9 cellular contexts compared by ENCODE assay signal in the genomic region with DNA sequence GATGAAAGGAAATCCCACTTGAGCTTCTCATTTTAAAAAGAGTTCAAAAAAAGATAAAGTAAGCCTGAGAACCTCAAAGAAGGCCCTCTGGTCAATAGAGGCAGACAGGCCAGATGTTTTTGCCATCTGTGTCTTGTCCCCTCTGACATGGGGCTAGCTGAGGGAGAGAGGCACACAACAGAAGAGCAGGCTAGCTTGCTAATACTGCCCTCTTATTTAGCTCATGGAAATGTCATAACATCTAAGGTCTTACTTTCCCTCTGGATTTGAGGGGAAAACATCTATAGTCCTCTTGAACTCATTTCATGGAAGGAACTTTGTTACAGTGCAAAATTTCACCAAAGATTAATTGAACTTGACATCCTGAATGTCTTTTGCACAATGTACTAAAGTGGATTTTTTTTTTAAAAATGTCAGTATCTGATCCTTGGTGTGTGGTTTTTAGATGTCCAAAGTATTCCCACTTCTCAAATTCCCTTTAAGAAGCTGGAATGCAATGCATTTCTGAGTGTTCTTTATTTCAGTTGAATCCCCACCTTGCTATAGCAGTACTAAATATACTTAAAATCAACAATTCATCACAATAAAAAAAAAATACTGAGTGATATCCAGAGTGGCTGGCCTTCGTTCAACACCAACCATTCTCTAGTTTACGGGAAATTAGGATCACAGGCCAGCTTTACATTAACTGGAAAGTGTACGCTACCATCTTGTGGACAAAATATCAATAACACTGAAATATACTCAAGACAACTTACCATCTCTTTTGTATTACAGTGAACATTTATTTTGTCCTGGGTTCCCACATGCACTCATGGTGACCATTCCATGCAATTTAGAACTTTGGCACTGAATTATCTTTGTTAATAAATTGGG.
DNase-seq lines count a peak whose midpoint lies in the region; ATAC-seq, FAIRE-seq and TF ChIP-seq lines count a peak whose summit lies in the region.
"Had no signal": no experiment of that assay in that cellular context is flagged by ENCODE, and none has a peak within 500 bp of the region (broad histone marks: within the 10 kb centered on the region; RNA-seq: fewer than 3 reads in every experiment).

No MANE protein-coding gene starts in this region.

- H3K9ac ChIP-seq in liver (ENCODE audit: low read depth in 1 of 2, low read length in 2 of 2), result no peak overlapping the region

- ATAC-seq in HG03159 (IDR thresholded peaks at IDR 0.05; ENCODE audit: unreplicated experiment), result no peak
- ATAC-seq in activated naive CD8-positive, alpha-beta T cell treated with anti-CD3 and anti-CD28 coated beads, Interleukin-2, amount 50 U/mL, for 24 hours, result no peak

- no peaks in the 10 kb centered on the region for H3K36me3 Mint-ChIP-seq in activated naive CD8-positive, alpha-beta T cell treated with anti-CD3 and anti-CD28 coated beads, Interleukin-2, amount 50 U/mL, for 24 hours (ENCODE audit: low read depth)

- H3K4me3 Mint-ChIP-seq in activated naive CD8-positive, alpha-beta T cell treated with anti-CD3 and anti-CD28 coated beads, Interleukin-2, amount 50 U/mL, for 24 hours, result no peak overlapping the region

- H3K27me3 ChIP-seq in liver (ENCODE audit: control insufficient read depth in 4 of 4, insufficient read depth in 4 of 4, low read length in 3 of 4), result no peaks in the 10 kb centered on the region

- DNase-seq in D721Med (ENCODE audit: insufficient read length, low spot score), result no peak
- peak; percentile 3 for DNase-seq in Jurkat, Clone E6-1 (ENCODE audit: low read depth, low spot score)
- peak; percentile 26 for DNase-seq in SW480 (ENCODE audit: low spot score)
- no peak for DNase-seq in NCI-H1092 (lab: John Stamatoyannopoulos, UW)
- DNase-seq in SKM-1 treated with dmso at 0.1 percent for 144 hours (lab: John Stamatoyannopoulos, UW; ENCODE audit: unreplicated experiment), result no peak
- no peak for DNase-seq in activated naive CD8-positive, alpha-beta T cell treated with anti-CD3 and anti-CD28 coated beads, Interleukin-2, amount 50 U/mL, for 24 hours
- DNase-seq: heart right ventricle had no signal

- H3K27ac ChIP-seq in liver (ENCODE audit: low read depth in 1 of 2, low read length in 2 of 2), result no peak overlapping the region

- no peaks in the 10 kb centered on the region for H3K4me1 Mint-ChIP-seq in activated naive CD8-positive, alpha-beta T cell treated with anti-CD3 and anti-CD28 coated beads, Interleukin-2, amount 50 U/mL, for 24 hours

- WGBS in liver, result 37% methylated on average over 3 of the region's 3 CpGs

- peaks cover 8% of the 10 kb centered on the region for H3K9me3 Mint-ChIP-seq in activated naive CD8-positive, alpha-beta T cell treated with anti-CD3 and anti-CD28 coated beads, Interleukin-2, amount 50 U/mL, for 24 hours

- H3K27me3 Mint-ChIP-seq in activated naive CD8-positive, alpha-beta T cell treated with anti-CD3 and anti-CD28 coated beads, Interleukin-2, amount 50 U/mL, for 24 hours, result no peaks in the 10 kb centered on the region

- TF ChIP-seq CTCF in D721Med (IDR thresholded peaks at IDR 0.05; ENCODE audit: insufficient read depth, missing control alignments) (peak; percentile 68), liver (IDR thresholded peaks at IDR 0.05; ENCODE audit: low read depth, low read length, missing input control) (peak; percentile 30)

- FAIRE-seq in D721Med (lab: Jason Lieb, UNC), result peak; percentile 64

- H3K27ac Mint-ChIP-seq in activated naive CD8-positive, alpha-beta T cell treated with anti-CD3 and anti-CD28 coated beads, Interleukin-2, amount 50 U/mL, for 24 hours, result no peak overlapping the region

- no peaks in the 10 kb centered on the region for H3K9me3 ChIP-seq in liver (ENCODE audit: control insufficient read depth in 4 of 4, low read length in 3 of 4)
- H3K9me3 ChIP-seq: heart right ventricle had no signal

- TF ChIP-seq RAD21 in liver (IDR thresholded peaks at IDR 0.05), result peak; percentile 75 to 76

- H3K4me1 ChIP-seq in liver (ENCODE audit: control insufficient read depth in 4 of 4, insufficient read depth in 4 of 4, low read length in 3 of 4), result no peaks in the 10 kb centered on the region

- no peaks in the 10 kb centered on the region for H3K36me3 ChIP-seq in liver (ENCODE audit: control insufficient read depth in 4 of 4, insufficient read depth in 3 of 4, low read depth in 1 of 4, low read length in 3 of 4)
- H3K36me3 ChIP-seq: heart right ventricle had no signal

- H3K4me3 ChIP-seq in Jurkat, Clone E6-1 (ENCODE audit: low read length), result no peak overlapping the region
- H3K4me3 ChIP-seq in liver (ENCODE audit: low read depth in 1 of 3, low read length in 3 of 3), result no peak overlapping the region
- H3K4me3 ChIP-seq: heart right ventricle had no signal

TF ChIP-seq in liver, 16 proteins besides CTCF, POLR2A, EP300 and RAD21:
- TF ChIP-seq JUND (IDR thresholded peaks at IDR 0.05), result no peak

Comparison
In these comparisons a context has a peak if more than half of its experiments do, and no peak if none do; other contexts are left out.
1. DNase-seq: peak in Jurkat, Clone E6-1 (single experiment) and SW480 (single experiment); none in D721Med (single experiment), NCI-H1092 (single experiment), SKM-1 treated with dmso at 0.1 percent for 144 hours (single experiment) and activated naive CD8-positive, alpha-beta T cell treated with anti-CD3 and anti-CD28 coated beads, Interleukin-2, amount 50 U/mL, for 24 hours (single experiment).